ENCODE assay signal across 16 cellular contexts in genomic region chr5:34676409-34676808, GRCh38. TPM values are rescaled to one million over a fixed set of nuclear protein-coding genes. Genes with fewer than 3 reads are reported as not detected.
DNase-seq lines count a peak whose midpoint lies in the region; ATAC-seq, FAIRE-seq and TF ChIP-seq lines count a peak whose summit lies in the region.
"Had no signal": no experiment of that assay in that cellular context is flagged by ENCODE, and none has a peak within 500 bp of the region (broad histone marks: within the 10 kb centered on the region; RNA-seq: fewer than 3 reads in every experiment).

No MANE protein-coding gene starts in this region.

- peaks cover 10 to 28% of the 10 kb centered on the region in 2 experiments; a peak in 4 of 5 replicates for H3K4me1 ChIP-seq in K562 (replicated peaks in 1 of 2; ENCODE audit: control insufficient read depth in 2 of 2, insufficient read depth in 2 of 2, low read length in 2 of 2)
- peaks cover 10% of the 10 kb centered on the region for H3K4me1 ChIP-seq in smooth muscle cell (ENCODE audit: low read depth)
- peaks cover 0 to 30% (median 18%) of the 10 kb centered on the region in 9 donors for H3K4me1 ChIP-seq in heart right ventricle
- H3K4me1 ChIP-seq in esophagus squamous epithelium = peaks cover 0 to 46% (median 22%) of the 10 kb centered on the region in 3 donors

- H3K36me3 ChIP-seq in K562 (ENCODE audit: control insufficient read depth, insufficient read depth, low read length) = peaks cover 4% of the 10 kb centered on the region; the same call in 1 of the 3 replicates
- H3K36me3 ChIP-seq in smooth muscle cell (ENCODE audit: low read depth) = no peaks in the 10 kb centered on the region
- H3K36me3 ChIP-seq in heart right ventricle = no peaks in the 10 kb centered on the region
- H3K36me3 ChIP-seq in esophagus squamous epithelium = no peaks in the 10 kb centered on the region
- H3K36me3 ChIP-seq: thyroid gland had no signal

- H3K27ac ChIP-seq in K562 (ENCODE audit: extremely low read depth, low read depth, low read length) (0 out of 3 replicates have a peak overlapping the region, but pooled peaks have one; percentile 9), smooth muscle cell (ENCODE audit: low read depth) (peak overlapping the region; percentile 81), heart right ventricle (no peak overlapping the region), esophagus squamous epithelium (no peak overlapping the region)
- H3K27ac ChIP-seq: thyroid gland had no signal

- no peak for TF ChIP-seq RAD21 in K562 (CRISPR knock-in tag; conservative IDR thresholded peaks at IDR 0.05 in 1 of 2, IDR thresholded peaks at IDR 0.05 in 1 of 2)

- no TSS peak for BruUV-seq in K562 (replicated peaks; lab: Mats Ljungman, UMichigan)

- H2AFZ ChIP-seq in K562 (ENCODE audit: low read depth, low read length) (peak overlapping the region; percentile 62; the same call in 1 of the 2 replicates), smooth muscle cell (ENCODE audit: low read depth) (no peak overlapping the region)

- H3K27me3 ChIP-seq in K562 (ENCODE audit: control insufficient read depth in 2 of 2, insufficient read depth in 2 of 2, low read length in 2 of 2) (no peaks in the 10 kb centered on the region), smooth muscle cell (ENCODE audit: low read depth) (no peaks in the 10 kb centered on the region), heart right ventricle (no peaks in the 10 kb centered on the region), esophagus squamous epithelium (no peaks in the 10 kb centered on the region)
- H3K27me3 ChIP-seq: thyroid gland had no signal

- WGBS in K562 (ENCODE audit: insufficient coverage, low coverage, missing lambda C conversion rate) = 62% methylated on average over 4 of the region's 4 CpGs
- 64% methylated on average over 4 of the region's 4 CpGs for WGBS in smooth muscle cell (ENCODE audit: low lambda C conversion rate)
- WGBS in heart right ventricle, 2 donors = 60 to 68% methylated on average over 4 of the region's 4 CpGs
- WGBS in esophagus squamous epithelium, 2 donors = 30 to 55% methylated on average over 4 of the region's 4 CpGs

- no peak overlapping the region for H3K4me2 ChIP-seq in K562 (ENCODE audit: insufficient read depth, low read length)
- H3K4me2 ChIP-seq in smooth muscle cell = no peak overlapping the region

- no peaks in the 10 kb centered on the region for H3K9me1 ChIP-seq in K562 (ENCODE audit: control insufficient read depth, insufficient read depth, low read length)

- DNase-seq in M059J (ENCODE audit: low read depth) (peak; percentile 70), K562 (ENCODE audit: extremely low read depth in 1 of 4, low spot score in 3 of 4) (no peak), iris pigment epithelial cell (ENCODE audit: low read depth) (peak; percentile 77), smooth muscle cell (lab: John Stamatoyannopoulos, UW; ENCODE audit: unreplicated experiment) (no peak), heart right ventricle (no peak), esophagus squamous epithelium (lab: John Stamatoyannopoulos, UW) (no peak)
- no peak for DNase-seq in activated effector memory CD4-positive, alpha-beta T cell treated with Interleukin-2 at 50 U/mL for 16 hours
- DNase-seq: activated naive CD8-positive, alpha-beta T cell treated with anti-CD3 and anti-CD28 coated beads for 36 hours; activated T-cell treated with anti-CD3 and anti-CD28 coated beads, Interleukin-2, amount 50 U/mL, for 1 hour; MV-4-11; NCI-H748 treated with DMSO at 0.1 percent for 48 hours; nephron progenitor cell; thyroid gland had no signal

- H3F3A ChIP-seq in smooth muscle cell (ENCODE audit: low read depth) = no peaks in the 10 kb centered on the region

- H3K79me2 ChIP-seq in K562 (ENCODE audit: control insufficient read depth, insufficient read depth, low read length) (peaks cover 70% of the 10 kb centered on the region), smooth muscle cell (ENCODE audit: low read depth) (peaks cover 100% of the 10 kb centered on the region)

- no peak for FAIRE-seq in K562 (lab: Jason Lieb, UNC)

- intact Hi-C loops in K562 (cut with micrococcal nuclease) = no loop called here
- intact Hi-C loops in heart right ventricle (cut with DNase I) = no loop called here
- intact Hi-C loops in esophagus squamous epithelium (cut with DNase I) = no loop called here

- TF ChIP-seq POLR2A in K562 (conservative IDR thresholded peaks at IDR 0.05) = no peak
- TF ChIP-seq POLR2A in esophagus squamous epithelium (IDR thresholded peaks at IDR 0.05) = no peak

- ATAC-seq in K562 = no peak
- no peak for ATAC-seq in GM21825 (IDR thresholded peaks at IDR 0.05; ENCODE audit: unreplicated experiment)
- ATAC-seq in heart right ventricle = no peak
- ATAC-seq: Panc1 had no signal

- TF ChIP-seq CTCF in K562 (IDR thresholded peaks at IDR 0.05 in 2 of 3, conservative IDR thresholded peaks at IDR 0.05 in 1 of 3; ENCODE audit: insufficient read depth in 2 of 3, low read depth in 1 of 3, low read length in 3 of 3) (no peak), smooth muscle cell (IDR thresholded peaks at IDR 0.05; ENCODE audit: borderline replicate concordance, insufficient read depth, poor library complexity, severe bottlenecking) (no peak), heart right ventricle (IDR thresholded peaks at IDR 0.05) (no peak), esophagus squamous epithelium (IDR thresholded peaks at IDR 0.05) (no peak)

- H3K9ac ChIP-seq in K562 (ENCODE audit: insufficient read depth in 1 of 2, low read depth in 2 of 2, low read length in 2 of 2) (peak overlapping the region in 1 of 2 experiments; percentile 21; a peak in 1 of 4 replicates), smooth muscle cell (ENCODE audit: low read depth) (no peak overlapping the region)

- TF ChIP-seq EP300 in K562 (IDR thresholded peaks at IDR 0.05; ENCODE audit: low read length) = no peak

- POLR2A ChIA-PET in K562 (lab: Yijun Ruan, JAX) = interaction anchor here (2.3 kb wide), 1 partner anchor 11 kb away, joined by 16 read pairs; no protein-coding TSS in a partner anchor

- H3K9me3 ChIP-seq in K562 (replicated peaks; ENCODE audit: control insufficient read depth, insufficient read depth, low read depth, low read length) = no peaks in the 10 kb centered on the region
- H3K9me3 ChIP-seq in smooth muscle cell (replicated peaks; ENCODE audit: low read depth) = no peaks in the 10 kb centered on the region
- H3K9me3 ChIP-seq in heart right ventricle = no peaks in the 10 kb centered on the region
- no peaks in the 10 kb centered on the region for H3K9me3 ChIP-seq in esophagus squamous epithelium
- H3K9me3 ChIP-seq: thyroid gland had no signal

- no peak overlapping the region for H3K4me3 ChIP-seq in K562
- no peak overlapping the region for H3K4me3 ChIP-seq in smooth muscle cell
- H3K4me3 ChIP-seq in heart right ventricle = no peak overlapping the region
- no peak overlapping the region for H3K4me3 ChIP-seq in esophagus squamous epithelium
- H3K4me3 ChIP-seq: lung, thyroid gland had no signal

- CTCF ChIA-PET in K562 (lab: Yijun Ruan, JAX; ENCODE audit: low intra/inter-chr PET ratio) = no interaction called here

- in situ Hi-C loops in K562 (cut with MboI) = no loop called here

- H4K20me1 ChIP-seq in K562 (replicated peaks; ENCODE audit: control insufficient read depth, insufficient read depth, low read length) (no peaks in the 10 kb centered on the region), smooth muscle cell (ENCODE audit: low read depth) (peaks cover 96% of the 10 kb centered on the region)

RNA-seq across cellular contexts. Expression of gene RAI14, which starts 20.3 kb away (rescaled TPM):
- total RNA-seq in M059J (2014; rRNA removed; shearing (Covaris generic)) = 77.5 and 117 TPM in 2 replicates
- total RNA-seq in K562 (2011; cell fraction: chromatin; rRNA removed; ENCODE audit: low replicate concordance) = 38.2 and 39.6 TPM in 2 replicates
- total RNA-seq in K562 (2011; cell fraction: nucleolus; rRNA removed) = 12.7 and 17.1 TPM in 2 replicates
- 23.8 and 35.0 TPM in 2 replicates for total RNA-seq in K562 (2011; cell fraction: nucleoplasm; rRNA removed)
- total RNA-seq in K562 (2014; rRNA removed) (26.2 and 28.7 TPM in 2 replicates), K562 (2014; rRNA removed; fragmentation: Illumina TruSeq; extraction: Trizol) (36.6 and 41.5 TPM in 2 replicates), K562 (2015; rRNA removed; fragmentation: Illumina TruSeq; extraction: Trizol) (24.9 and 26.9 TPM in 2 replicates), K562 (2021) (52.4 and 58.6 TPM in 2 replicates), smooth muscle cell (209 and 211 TPM in 2 replicates), heart right ventricle (10 to 100 TPM in 6 of 10 donors, 1 to 10 TPM in 4; 4.9 to 25.5 (median 11.7) TPM), esophagus squamous epithelium (10 to 100 TPM in 1 of 4 donors, 1 to 10 TPM in 3; 5.2 to 18.7 (median 9.0) TPM)
- polyA plus RNA-seq in K562 (2011; rRNA removed) (21.1 and 34.8 TPM in 2 replicates), K562 (2014; fragmentation: Illumina TruSeq; extraction: Trizol) (44.7 and 45.1 TPM in 2 replicates), K562 (2014; fragmentation: Nextera tagmentation; extraction: Ambion mirVana) (10 to 100 TPM; 11.3 to 12.6 TPM), K562 (2014; rRNA removed) (25.8 and 82.5 TPM in 2 replicates), smooth muscle cell (111 and 113 TPM in 2 replicates), heart right ventricle (1 to 10 TPM; 3.3 to 6.6 TPM)
- polyA plus RNA-seq in K562 (2011; cell fraction: cytosol; rRNA removed) = 16.5 and 29.9 TPM in 2 replicates
- polyA plus RNA-seq in K562 (2011; cell fraction: nucleus; rRNA removed) = 10.9 and 24.1 TPM in 2 replicates
- 17.2 and 23.2 TPM in 2 replicates for polyA plus RNA-seq in K562 (2012)
- polyA minus RNA-seq in K562 (2011; rRNA and poly(A)+ RNA removed) = 86.8 and 125 TPM in 2 replicates
- polyA minus RNA-seq in K562 (2011; cell fraction: cytosol; rRNA and poly(A)+ RNA removed) = 23.6 and 23.8 TPM in 2 replicates
- 8.6 and 11.3 TPM in 2 replicates for polyA minus RNA-seq in K562 (2011; cell fraction: nucleus; rRNA and poly(A)+ RNA removed)

Comparison
In these comparisons a context has a peak if more than half of its experiments do, and no peak if none do; other contexts are left out.
1. DNase-seq: peak in M059J (single experiment) and iris pigment epithelial cell (single experiment); none in K562 (0 of 4), smooth muscle cell (single experiment), activated effector memory CD4-positive, alpha-beta T cell treated with Interleukin-2 at 50 U/mL for 16 hours (single experiment), heart right ventricle (0 of 2) and esophagus squamous epithelium (single experiment).
2. H3K27ac ChIP-seq: peak in K562 (single experiment) and smooth muscle cell (single experiment); none in heart right ventricle (0 of 10) and esophagus squamous epithelium (0 of 4).